In the genomic region with DNA sequence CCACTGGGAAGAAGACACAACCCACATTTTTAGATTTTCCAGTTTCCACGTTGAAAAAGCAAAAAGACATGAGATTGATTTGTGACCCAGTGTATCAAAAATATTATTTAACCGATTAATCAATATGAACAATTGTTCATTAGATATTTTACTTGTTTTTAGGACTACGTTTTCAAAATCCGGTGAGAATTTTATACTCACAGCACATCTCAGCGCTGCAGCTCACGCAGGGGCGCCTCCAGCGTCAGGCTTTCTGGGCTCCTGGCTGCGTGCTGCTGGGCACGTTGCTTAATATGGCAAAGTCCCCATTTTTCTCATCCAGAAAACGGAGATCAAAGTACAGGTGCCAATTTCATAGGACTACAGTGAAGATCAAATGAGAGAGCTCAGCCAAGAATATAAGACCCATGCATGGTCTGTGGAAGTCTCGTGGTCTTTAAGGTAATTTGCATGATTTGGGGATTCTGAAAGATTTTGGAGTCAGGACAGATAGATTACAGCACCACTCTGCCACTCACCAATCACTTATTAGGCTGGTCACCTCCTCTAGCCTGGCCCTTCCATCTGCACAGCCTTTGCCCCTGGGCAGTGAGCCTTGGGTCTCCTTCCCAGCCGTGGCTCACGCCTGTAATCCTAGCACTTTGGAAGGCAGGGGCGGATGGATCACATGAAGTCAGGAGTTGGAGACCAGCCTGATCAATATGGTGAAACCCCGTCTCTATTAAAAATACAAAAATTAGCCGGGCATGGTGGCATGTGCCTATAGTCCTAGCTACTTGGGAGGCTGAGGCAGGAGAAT, we compare ENCODE assay signal across 8 cellular contexts. TPM values are rescaled to one million over a fixed set of nuclear protein-coding genes. Genes with fewer than 3 reads are reported as not detected.
A peak's percentile ranks its signal among the peaks of the same experiment; 100 is the strongest.
DNase-seq lines count a peak whose midpoint lies in the region; ATAC-seq and TF ChIP-seq lines count a peak whose summit lies in the region.

No MANE protein-coding gene starts in this region.

- peak overlapping the region; percentile 76 for H3K4me3 ChIP-seq in lung
- H3K4me3 ChIP-seq in thyroid gland (replicated peaks in 1 of 3): peak overlapping the region in 2 of 3 donors; percentile 59 to 61

- no peak for TF ChIP-seq CTCF in lung (IDR thresholded peaks at IDR 0.05; ENCODE audit: control extremely low read depth, extremely low read depth)
- peak in 1 of 6 experiments; percentile 12 for TF ChIP-seq CTCF in thyroid gland (IDR thresholded peaks at IDR 0.05)

- POLR2A ChIA-PET in HEK293T (lab: Yijun Ruan, JAX): interaction anchor here (2.5 kb wide), 1 partner anchor 50 kb away, joined by 12 read pairs; a partner anchor contains a TSS

- H3K27me3 ChIP-seq in lung (ENCODE audit: control insufficient read depth, insufficient read depth) (no peaks in the 10 kb centered on the region), thyroid gland (no peaks in the 10 kb centered on the region)

- peak; percentile 33 for DNase-seq in Daoy (ENCODE audit: low read depth)
- DNase-seq in NCI-H2171 treated with DMSO at 0.1 percent for 48 hours (lab: John Stamatoyannopoulos, UW): peak; percentile 70
- DNase-seq in caudate nucleus (lab: John Stamatoyannopoulos, UW): peak in 11 of 61 donors; percentile 18 to 60 (median 42)
- no peak for DNase-seq in lung (ENCODE audit: low spot score)
- peak; percentile 48 to 54 for DNase-seq in thyroid gland
- DNase-seq in NCI-H1436 (lab: John Stamatoyannopoulos, UW): no peak
- no peak for DNase-seq in HEK293T (ENCODE audit: extremely low spot score)

- no peak for TF ChIP-seq POLR2A in thyroid gland (IDR thresholded peaks at IDR 0.05)

- no peaks in the 10 kb centered on the region for H3K9me3 ChIP-seq in lung (ENCODE audit: control insufficient read depth in 2 of 2, insufficient read depth in 1 of 2, low read length in 1 of 2)
- no peaks in the 10 kb centered on the region for H3K9me3 ChIP-seq in thyroid gland

- WGBS in lung, 2 donors: 27 to 32% methylated on average over 17 of the region's 17 CpGs
- WGBS in thyroid gland, 2 donors: 25 to 27% methylated on average over 17 of the region's 17 CpGs

- CTCF ChIA-PET in HEK293T (lab: Yijun Ruan, JAX): no interaction called here

- intact Hi-C loops in thyroid gland (cut with DNase I): no loop called here

- ATAC-seq in lung (ENCODE audit: insufficient read depth, low FRiP score) (no peak), HG02798 (IDR thresholded peaks at IDR 0.05; ENCODE audit: poor library complexity, unreplicated experiment) (no peak)

- no peaks in the 10 kb centered on the region for H3K36me3 ChIP-seq in lung (ENCODE audit: control insufficient read depth in 2 of 2, insufficient read depth in 2 of 2, low read length in 2 of 2)
- no peaks in the 10 kb centered on the region for H3K36me3 ChIP-seq in thyroid gland

- H3K27ac ChIP-seq in caudate nucleus (ENCODE audit: low read depth, low read length) (peak overlapping the region; percentile 81), lung (ENCODE audit: low read depth in 1 of 2, low read length in 1 of 2) (peak overlapping the region in 1 of 2 donors; percentile 94), thyroid gland (peak overlapping the region; percentile 88 to 92 (median 90))

- H3K4me1 ChIP-seq in lung (ENCODE audit: control insufficient read depth in 2 of 2, insufficient read depth in 2 of 2, low read length in 2 of 2) (peaks cover 7 to 9% of the 10 kb centered on the region in 2 donors), thyroid gland (peaks cover 6 to 17% of the 10 kb centered on the region in 2 donors)

TF ChIP-seq in HEK293T, 16 proteins besides CTCF, POLR2A, EP300 and RAD21:
- no peak for TF ChIP-seq TARDBP (IDR thresholded peaks at IDR 0.05)
- TF ChIP-seq ELF4 (IDR thresholded peaks at IDR 0.05): no peak
- TF ChIP-seq LEF1 (IDR thresholded peaks at IDR 0.05; ENCODE audit: borderline replicate concordance): no peak
- no peak for TF ChIP-seq BHLHE40 (IDR thresholded peaks at IDR 0.05; ENCODE audit: borderline replicate concordance)
- TF ChIP-seq FOXA1 (IDR thresholded peaks at IDR 0.05): no peak

RNA-seq across cellular contexts. Expression of a gene that starts 36.2 kb away (rescaled TPM):
- 7.1 and 18.0 TPM in 2 replicates for total RNA-seq in Daoy (2014; rRNA removed; shearing (Covaris generic))
- total RNA-seq in lung (10 to 100 TPM; 29.2 to 88.3 TPM), thyroid gland (10 to 100 TPM; 45.5 to 69.8 (median 57.4) TPM)
- 10 to 100 TPM; 52.5 to 67.0 TPM for polyA plus RNA-seq in lung

RNA-seq across cellular contexts. Expression of a gene that starts 49.4 kb away (rescaled TPM):
- total RNA-seq in Daoy (2014; rRNA removed; shearing (Covaris generic)): 294 and 327 TPM in 2 replicates
- total RNA-seq in lung (10 to 100 TPM; 40.4 to 88.5 TPM), thyroid gland (10 to 100 TPM; 69.5 to 98.6 (median 94.4) TPM)
- 100 to 1,000 TPM in 1 of 2 donors, 10 to 100 TPM in 1; 83.9 to 113 TPM for polyA plus RNA-seq in lung

Comparison
In these comparisons a context has a peak if more than half of its experiments do, and no peak if none do; other contexts are left out.
1. DNase-seq: peak in Daoy (single experiment), NCI-H2171 treated with DMSO at 0.1 percent for 48 hours (single experiment) and thyroid gland (2 of 2); none in lung (single experiment), NCI-H1436 (single experiment) and HEK293T (single experiment).